38 cellular contexts compared by ENCODE assay signal in the genomic region with DNA sequence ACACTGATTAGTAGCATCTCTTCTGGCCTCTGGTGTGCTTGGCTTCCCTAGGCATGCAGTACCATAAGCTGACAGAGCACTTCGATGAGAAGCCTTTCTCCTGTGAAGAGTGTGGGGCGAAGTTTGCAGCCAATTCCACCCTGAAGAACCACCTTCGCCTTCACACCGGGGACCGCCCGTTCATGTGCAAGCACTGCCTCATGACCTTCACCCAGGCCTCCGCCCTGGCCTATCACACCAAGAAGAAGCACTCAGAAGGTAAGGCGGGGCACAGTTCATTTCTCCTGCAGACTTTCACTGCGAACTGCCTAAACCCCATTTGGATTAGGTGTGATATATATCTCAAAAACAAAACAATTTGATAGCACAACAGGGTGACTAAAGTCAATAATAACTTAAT. TPM values are rescaled to one million over a fixed set of nuclear protein-coding genes. Genes with fewer than 3 reads are reported as not detected.
"Had no signal": no experiment of that assay in that cellular context is flagged by ENCODE, and none has a peak within 500 bp of the region (broad histone marks: within the 10 kb centered on the region; RNA-seq: fewer than 3 reads in every experiment).

No MANE protein-coding gene starts in this region.

- H3K4me3 ChIP-seq: cardiac muscle cell had no signal

- H3K9me3 Mint-ChIP-seq: activated B cell treated with CpG ODN at 0.5 μM for 24 hours; activated CD4-positive, alpha-beta memory T cell treated with anti-CD3 and anti-CD28 coated beads for 36 hours; activated CD4-positive, alpha-beta T cell treated with anti-CD3 and anti-CD28 coated beads, Interleukin-2, amount 10 ng/mL, durations not matched to agents 24 days and 14 days; activated CD8-positive, alpha-beta T cell treated with anti-CD3 and anti-CD28 coated beads for 36 hours; activated naive CD4-positive, alpha-beta T cell treated with anti-CD3 and anti-CD28 coated beads, Interleukin-2, amount 10 ng/mL, durations not matched to agents 7 days and 5 days; activated naive CD4-positive, alpha-beta T cell treated with anti-CD3 and anti-CD28 coated beads, Interleukin-2, amount 50 U/mL, for 24 hours; activated naive CD8-positive, alpha-beta T cell treated with anti-CD3 and anti-CD28 coated beads, Interleukin-2, amount 10 ng/mL, durations not matched to agents 7 days and 5 days; activated naive CD8-positive, alpha-beta T cell treated with anti-CD3 and anti-CD28 coated beads, Interleukin-2, amount 50 U/mL, for 24 hours; activated T-cell treated with anti-CD3 and anti-CD28 coated beads, Interleukin-2, amount 50 U/mL, for 4 hours; activated T-cell treated with anti-CD3 and anti-CD28 coated beads, Interleukin-2, amount 50 U/mL, for 72 hours; activated T-helper 1 cell treated with anti-CD3 and anti-CD28 coated beads, Interleukin-12 subunit alpha, Interleukin-12 subunit beta, Interleukin-2, Interleukin-4 antibody, amounts not matched to agents 30 ng/mL and 10 ng/mL and 1 ng/mL, durations not matched to agents 14 hours and 24 hours and 36 hours; activated T-helper 2 cell treated with anti-CD3 and anti-CD28 coated beads, Interferon-gamma antibody, Interleukin-2, Interleukin-4, amounts not matched to agents 10 μg/mL and 5 μg/mL and 100 μg/mL, durations not matched to agents 14 hours and 24 hours and 36 hours; brain; T-helper 1 cell treated with Interleukin-12 subunit alpha and Interleukin-12 subunit beta and Interleukin-4 antibody, amounts not matched to agents 30 μg/mL and 1 μg/mL, for 36 hours; T-helper 2 cell treated with Interferon-gamma antibody and Interleukin-4, amounts not matched to agents 5 μg/mL and 100 μg/mL, for 36 hours had no signal

- H3K27ac Mint-ChIP-seq: activated B cell treated with CpG ODN at 0.5 μM for 24 hours; activated CD4-positive, alpha-beta memory T cell treated with anti-CD3 and anti-CD28 coated beads for 36 hours; activated CD4-positive, alpha-beta T cell treated with anti-CD3 and anti-CD28 coated beads, Interleukin-2, amount 10 ng/mL, durations not matched to agents 24 days and 14 days; activated CD8-positive, alpha-beta T cell treated with anti-CD3 and anti-CD28 coated beads for 36 hours; activated naive CD4-positive, alpha-beta T cell treated with anti-CD3 and anti-CD28 coated beads, Interleukin-2, amount 10 ng/mL, durations not matched to agents 7 days and 5 days; activated naive CD4-positive, alpha-beta T cell treated with anti-CD3 and anti-CD28 coated beads, Interleukin-2, amount 50 U/mL, for 24 hours; activated naive CD8-positive, alpha-beta T cell; activated naive CD8-positive, alpha-beta T cell treated with anti-CD3 and anti-CD28 coated beads, Interleukin-2, amount 10 ng/mL, durations not matched to agents 7 days and 5 days; activated naive CD8-positive, alpha-beta T cell treated with anti-CD3 and anti-CD28 coated beads, Interleukin-2, amount 50 U/mL, for 24 hours; activated T-cell treated with anti-CD3 and anti-CD28 coated beads, Interleukin-2, amount 50 U/mL, for 72 hours; activated T-helper 1 cell treated with anti-CD3 and anti-CD28 coated beads, Interleukin-12 subunit alpha, Interleukin-12 subunit beta, Interleukin-2, Interleukin-4 antibody, amounts not matched to agents 30 ng/mL and 10 ng/mL and 1 ng/mL, durations not matched to agents 14 hours and 24 hours and 36 hours; activated T-helper 2 cell treated with anti-CD3 and anti-CD28 coated beads, Interferon-gamma antibody, Interleukin-2, Interleukin-4, amounts not matched to agents 10 μg/mL and 5 μg/mL and 100 μg/mL, durations not matched to agents 14 hours and 24 hours and 36 hours; brain; T-helper 1 cell treated with Interleukin-12 subunit alpha and Interleukin-12 subunit beta and Interleukin-4 antibody, amounts not matched to agents 30 μg/mL and 1 μg/mL, for 36 hours; T-helper 2 cell treated with Interferon-gamma antibody and Interleukin-4, amounts not matched to agents 5 μg/mL and 100 μg/mL, for 36 hours had no signal

- H3K4me3 Mint-ChIP-seq: activated B cell treated with CpG ODN at 0.5 μM for 24 hours; activated CD4-positive, alpha-beta memory T cell treated with anti-CD3 and anti-CD28 coated beads for 36 hours; activated CD4-positive, alpha-beta T cell treated with anti-CD3 and anti-CD28 coated beads, Interleukin-2, amount 10 ng/mL, durations not matched to agents 24 days and 14 days; activated CD8-positive, alpha-beta T cell treated with anti-CD3 and anti-CD28 coated beads for 36 hours; activated naive CD4-positive, alpha-beta T cell treated with anti-CD3 and anti-CD28 coated beads, Interleukin-2, amount 10 ng/mL, durations not matched to agents 7 days and 5 days; activated naive CD4-positive, alpha-beta T cell treated with anti-CD3 and anti-CD28 coated beads, Interleukin-2, amount 50 U/mL, for 24 hours; activated naive CD8-positive, alpha-beta T cell; activated naive CD8-positive, alpha-beta T cell treated with anti-CD3 and anti-CD28 coated beads, Interleukin-2, amount 10 ng/mL, durations not matched to agents 7 days and 5 days; activated naive CD8-positive, alpha-beta T cell treated with anti-CD3 and anti-CD28 coated beads, Interleukin-2, amount 50 U/mL, for 24 hours; activated T-cell treated with anti-CD3 and anti-CD28 coated beads, Interleukin-2, amount 50 U/mL, for 4 hours; activated T-cell treated with anti-CD3 and anti-CD28 coated beads, Interleukin-2, amount 50 U/mL, for 72 hours; activated T-helper 1 cell treated with anti-CD3 and anti-CD28 coated beads, Interleukin-12 subunit alpha, Interleukin-12 subunit beta, Interleukin-2, Interleukin-4 antibody, amounts not matched to agents 30 ng/mL and 10 ng/mL and 1 ng/mL, durations not matched to agents 14 hours and 24 hours and 36 hours; brain; T-helper 1 cell treated with Interleukin-12 subunit alpha and Interleukin-12 subunit beta and Interleukin-4 antibody, amounts not matched to agents 30 μg/mL and 1 μg/mL, for 36 hours; T-helper 2 cell treated with Interferon-gamma antibody and Interleukin-4, amounts not matched to agents 5 μg/mL and 100 μg/mL, for 36 hours had no signal

- H3K4me1 Mint-ChIP-seq: activated B cell treated with CpG ODN at 0.5 μM for 24 hours; activated CD4-positive, alpha-beta T cell treated with anti-CD3 and anti-CD28 coated beads, Interleukin-2, amount 10 ng/mL, durations not matched to agents 24 days and 14 days; activated naive CD4-positive, alpha-beta T cell treated with anti-CD3 and anti-CD28 coated beads, Interleukin-2, amount 10 ng/mL, durations not matched to agents 7 days and 5 days; activated naive CD4-positive, alpha-beta T cell treated with anti-CD3 and anti-CD28 coated beads, Interleukin-2, amount 50 U/mL, for 24 hours; activated naive CD8-positive, alpha-beta T cell treated with anti-CD3 and anti-CD28 coated beads, Interleukin-2, amount 10 ng/mL, durations not matched to agents 7 days and 5 days; activated naive CD8-positive, alpha-beta T cell treated with anti-CD3 and anti-CD28 coated beads, Interleukin-2, amount 50 U/mL, for 24 hours had no signal

- H3K9me3 ChIP-seq: ascending aorta had no signal

- DNase-seq: activated B cell treated with CpG ODN at 0.5 μM for 24 hours; activated CD4-positive, alpha-beta memory T cell treated with anti-CD3 and anti-CD28 coated beads for 36 hours; activated CD4-positive, alpha-beta T cell treated with anti-CD3 and anti-CD28 coated beads for 4 hours; activated CD4-positive, alpha-beta T cell treated with anti-CD3 and anti-CD28 coated beads, Interleukin-2, amount 10 ng/mL, durations not matched to agents 24 days and 14 days; activated CD4-positive, alpha-beta T cell treated with anti-CD3 and anti-CD28 coated beads, Interleukin-2, amount 50 U/mL, for 1 hour; activated CD4-positive, alpha-beta T cell treated with anti-CD3 and anti-CD28 coated beads, Interleukin-2, amount 50 U/mL, for 4 hours; activated CD4-positive, CD25-positive, alpha-beta regulatory T cell treated with anti-CD3 and anti-CD28 coated beads, Interleukin-2, amount 50 U/mL, for 72 hours; activated CD8-positive, alpha-beta memory T cell treated with anti-CD3 and anti-CD28 coated beads, Interleukin-2, amount 50 U/mL, for 4 hours; activated CD8-positive, alpha-beta T cell treated with anti-CD3 and anti-CD28 coated beads for 36 hours; activated effector memory CD4-positive, alpha-beta T cell treated with Interleukin-2 at 50 U/mL for 16 hours; activated gamma-delta T cell; activated naive CD4-positive, alpha-beta T cell treated with anti-CD3 and anti-CD28 coated beads, Interleukin-2, amount 10 ng/mL, durations not matched to agents 7 days and 5 days; activated naive CD4-positive, alpha-beta T cell treated with Interleukin-2 at 50 U/mL for 16 hours; activated naive CD8-positive, alpha-beta T cell treated with anti-CD3 and anti-CD28 coated beads, Interleukin-2, amount 10 ng/mL, durations not matched to agents 7 days and 5 days; activated naive CD8-positive, alpha-beta T cell treated with anti-CD3 and anti-CD28 coated beads, Interleukin-2, amount 50 U/mL, for 24 hours; activated T-cell treated with anti-CD3 and anti-CD28 coated beads for 4 hours; activated T-cell treated with anti-CD3 and anti-CD28 coated beads, Interleukin-2, amount 50 U/mL, for 1 hour; activated T-cell treated with anti-CD3 and anti-CD28 coated beads, Interleukin-2, amount 50 U/mL, for 4 hours; activated T-cell treated with anti-CD3 and anti-CD28 coated beads, Interleukin-2, amount 50 U/mL, for 72 hours; amygdala; anterior cingulate cortex; caudate nucleus; SW 1271; T-helper 1 cell; T-helper 2 cell; T-helper 9 cell had no signal

- H3K27me3 ChIP-seq: ascending aorta, cardiac muscle cell had no signal

- H3K27me3 Mint-ChIP-seq: activated B cell treated with CpG ODN at 0.5 μM for 24 hours; activated CD4-positive, alpha-beta memory T cell treated with anti-CD3 and anti-CD28 coated beads for 36 hours; activated CD4-positive, alpha-beta T cell treated with anti-CD3 and anti-CD28 coated beads, Interleukin-2, amount 10 ng/mL, durations not matched to agents 24 days and 14 days; activated CD8-positive, alpha-beta T cell treated with anti-CD3 and anti-CD28 coated beads for 36 hours; activated naive CD4-positive, alpha-beta T cell treated with anti-CD3 and anti-CD28 coated beads, Interleukin-2, amount 10 ng/mL, durations not matched to agents 7 days and 5 days; activated naive CD4-positive, alpha-beta T cell treated with anti-CD3 and anti-CD28 coated beads, Interleukin-2, amount 50 U/mL, for 24 hours; activated naive CD8-positive, alpha-beta T cell; activated naive CD8-positive, alpha-beta T cell treated with anti-CD3 and anti-CD28 coated beads, Interleukin-2, amount 10 ng/mL, durations not matched to agents 7 days and 5 days; activated naive CD8-positive, alpha-beta T cell treated with anti-CD3 and anti-CD28 coated beads, Interleukin-2, amount 50 U/mL, for 24 hours; brain had no signal

- H3K27ac ChIP-seq: cardiac muscle cell, VCaP had no signal

- ATAC-seq: activated CD8-positive, alpha-beta T cell treated with anti-CD3 and anti-CD28 coated beads for 36 hours; activated naive CD8-positive, alpha-beta T cell treated with anti-CD3 and anti-CD28 coated beads, Interleukin-2, amount 50 U/mL, for 24 hours; activated T-cell treated with anti-CD3 and anti-CD28 coated beads, Interleukin-2, amount 50 U/mL, for 4 hours; activated T-cell treated with anti-CD3 and anti-CD28 coated beads, Interleukin-2, amount 50 U/mL, for 72 hours had no signal

RNA-seq across cellular contexts. Expression of gene EPHA8, which starts 50.4 kb away (rescaled TPM):
- total RNA-seq: activated B cell treated with CpG ODN at 0.5 μM for 24 hours; activated CD4-positive, alpha-beta memory T cell treated with anti-CD3 and anti-CD28 coated beads for 36 hours; activated CD4-positive, alpha-beta T cell treated with anti-CD3 and anti-CD28 coated beads, Interleukin-2, amount 10 ng/mL, durations not matched to agents 24 days and 14 days; activated CD8-positive, alpha-beta memory T cell treated with anti-CD3 and anti-CD28 coated beads for 36 hours; activated CD8-positive, alpha-beta T cell treated with anti-CD3 and anti-CD28 coated beads for 36 hours; activated naive CD8-positive, alpha-beta T cell treated with anti-CD3 and anti-CD28 coated beads, Interleukin-2, amount 10 ng/mL, durations not matched to agents 7 days and 5 days; activated T-cell treated with anti-CD3 and anti-CD28 coated beads, Interleukin-2, amount 50 U/mL, for 4 hours; activated T-cell treated with anti-CD3 and anti-CD28 coated beads, Interleukin-2, amount 50 U/mL, for 72 hours; activated T-helper 1 cell treated with anti-CD3 and anti-CD28 coated beads, Interleukin-12 subunit alpha, Interleukin-12 subunit beta, Interleukin-2, Interleukin-4 antibody, amounts not matched to agents 30 ng/mL and 10 ng/mL and 1 ng/mL, durations not matched to agents 14 hours and 24 hours and 36 hours; activated T-helper 2 cell treated with anti-CD3 and anti-CD28 coated beads, Interferon-gamma antibody, Interleukin-2, Interleukin-4, amounts not matched to agents 10 μg/mL and 5 μg/mL and 100 μg/mL, durations not matched to agents 14 hours and 24 hours and 36 hours; ascending aorta; bronchial epithelial cell had no signal
